Comparison of ENCODE assay signal across 8 cellular contexts in genomic region chr6:37210313-37210898, GRCh38. TPM values are rescaled to one million over a fixed set of nuclear protein-coding genes. Genes with fewer than 3 reads are reported as not detected.
DNase-seq lines count a peak whose midpoint lies in the region; ATAC-seq and TF ChIP-seq lines count a peak whose summit lies in the region.

No MANE protein-coding gene starts in this region.

- CTCF ChIA-PET in PC-3 (lab: Charles Lee) = interaction anchor here (0.6 to 1.1 kb wide), 11 partner anchors 21 to 224 kb away, joined by 3 to 40 read pairs (median 5); partner anchors contain the start of gene MTCH1

- no peak overlapping the region for H3K9ac ChIP-seq in PC-3 (ENCODE audit: low read length)

- no peaks in the 10 kb centered on the region for H3K9me3 Mint-ChIP-seq in naive thymus-derived CD8-positive, alpha-beta T cell
- no peaks in the 10 kb centered on the region for H3K9me3 Mint-ChIP-seq in stimulated activated naive CD8-positive, alpha-beta T cell treated with anti-CD3 and anti-CD28 coated beads, Interleukin-15, Interleukin-2, amounts not matched to agents 100 ng/mL and 50 ng/mL, for 24 hours

- peaks cover 0 to 2% (median 0%) of the 10 kb centered on the region in 5 donors for H3K27me3 Mint-ChIP-seq in naive thymus-derived CD8-positive, alpha-beta T cell
- no peaks in the 10 kb centered on the region for H3K27me3 Mint-ChIP-seq in stimulated activated naive CD8-positive, alpha-beta T cell treated with anti-CD3 and anti-CD28 coated beads, Interleukin-15, Interleukin-2, amounts not matched to agents 100 ng/mL and 50 ng/mL, for 24 hours

- no peak overlapping the region for H3K4me3 ChIP-seq in PC-3 (ENCODE audit: low read length)

- no peaks in the 10 kb centered on the region for H3K9me3 ChIP-seq in PC-3 (ENCODE audit: low read length)

- peak overlapping the region; percentile 20; the same call in 1 of the 2 replicates for H2AFZ ChIP-seq in PC-3 (ENCODE audit: low read length)

- POLR2A ChIA-PET in PC-3 (lab: Charles Lee; ENCODE audit: unreplicated experiment) = interaction anchor here (0.5 kb wide), 2 partner anchors 49 to 182 kb away, joined by 3 to 5 read pairs; no protein-coding TSS in a partner anchor
- POLR2A ChIA-PET in naive thymus-derived CD8-positive, alpha-beta T cell (lab: Charles Lee) = interaction anchor here (1.0 to 5.2 kb wide), 7 partner anchors 11 to 325 kb away, joined by 3 to 76 read pairs (median 14); partner anchors contain the start of genes C6orf89 and PIM1

- H3K9me2 ChIP-seq in PC-3 (replicated peaks; ENCODE audit: low read length) = no peaks in the 10 kb centered on the region

- H3K4me2 ChIP-seq in PC-3 (ENCODE audit: low read length) = no peak overlapping the region

- DNase-seq in DMS79 treated with DMSO at 0.1 percent for 48 hours (lab: John Stamatoyannopoulos, UW) (peak; percentile 84), Kasumi-1 (lab: John Stamatoyannopoulos, UW) (peak; percentile 82 to 84), PC-3 (peak; percentile 94), activated T-cell treated with anti-CD3 and anti-CD28 coated beads for 48 hours (ENCODE audit: low read depth) (peak; percentile 62), erythroblast (lab: John Stamatoyannopoulos, UW) (peak; percentile 82 to 93)
- DNase-seq in naive thymus-derived CD8-positive, alpha-beta T cell = peak; percentile 40 to 88 (median 76)

- no peaks in the 10 kb centered on the region for H3K27me3 ChIP-seq in PC-3 (ENCODE audit: low read length)

- no peaks in the 10 kb centered on the region for H3K36me3 Mint-ChIP-seq in naive thymus-derived CD8-positive, alpha-beta T cell
- H3K36me3 Mint-ChIP-seq in stimulated activated naive CD8-positive, alpha-beta T cell treated with anti-CD3 and anti-CD28 coated beads, Interleukin-15, Interleukin-2, amounts not matched to agents 100 ng/mL and 50 ng/mL, for 24 hours (ENCODE audit: low read depth) = no peaks in the 10 kb centered on the region

- no TSS peak for BruUV-seq in PC-3 (replicated peaks; lab: Mats Ljungman, UMichigan)

- H4K20me1 ChIP-seq in PC-3 (ENCODE audit: low read length) = no peaks in the 10 kb centered on the region

- TF ChIP-seq CTCF in PC-3 (conservative IDR thresholded peaks at IDR 0.05; ENCODE audit: low read depth, low read length) = peak; percentile 96

- H3K79me2 ChIP-seq in PC-3 (ENCODE audit: low read length) = no peaks in the 10 kb centered on the region

- H3K4me1 ChIP-seq in PC-3 (ENCODE audit: insufficient read depth, low read length) = no peaks in the 10 kb centered on the region

- no peaks in the 10 kb centered on the region for H3K36me3 ChIP-seq in PC-3 (ENCODE audit: low read depth, low read length)

- no peaks in the 10 kb centered on the region for H3F3A ChIP-seq in PC-3 (ENCODE audit: low read length, unreplicated experiment)

- no peak overlapping the region for H3K27ac ChIP-seq in PC-3 (ENCODE audit: low read length)

- H3K27ac Mint-ChIP-seq in naive thymus-derived CD8-positive, alpha-beta T cell = peak overlapping the region; percentile 89 to 98 (median 94)
- peak overlapping the region; percentile 47 for H3K27ac Mint-ChIP-seq in stimulated activated naive CD8-positive, alpha-beta T cell treated with anti-CD3 and anti-CD28 coated beads, Interleukin-15, Interleukin-2, amounts not matched to agents 100 ng/mL and 50 ng/mL, for 24 hours

- ATAC-seq in PC-3 = peak; percentile 75
- peak; percentile 32 to 50 for ATAC-seq in naive thymus-derived CD8-positive, alpha-beta T cell
- no peak for ATAC-seq in HG03378 (IDR thresholded peaks at IDR 0.05; ENCODE audit: unreplicated experiment)

- peaks cover 27 to 46% (median 46%) of the 10 kb centered on the region in 4 donors for H3K4me1 Mint-ChIP-seq in naive thymus-derived CD8-positive, alpha-beta T cell
- H3K4me1 Mint-ChIP-seq in stimulated activated naive CD8-positive, alpha-beta T cell treated with anti-CD3 and anti-CD28 coated beads, Interleukin-15, Interleukin-2, amounts not matched to agents 100 ng/mL and 50 ng/mL, for 24 hours (ENCODE audit: low read depth) = peaks cover 50% of the 10 kb centered on the region

- peak overlapping the region in 8 of 10 donors; percentile 3 to 78 (median 50) for H3K4me3 Mint-ChIP-seq in naive thymus-derived CD8-positive, alpha-beta T cell
- no peak overlapping the region for H3K4me3 Mint-ChIP-seq in stimulated activated naive CD8-positive, alpha-beta T cell treated with anti-CD3 and anti-CD28 coated beads, Interleukin-15, Interleukin-2, amounts not matched to agents 100 ng/mL and 50 ng/mL, for 24 hours

- intact Hi-C loops in PC-3 (cut with micrococcal nuclease) = loop anchor here (1.0 to 10.0 kb wide), 5 partner anchors 38 to 446 kb away; no protein-coding TSS in a partner anchor

- TF ChIP-seq POLR2A in erythroblast (IDR thresholded peaks at IDR 0.05; ENCODE audit: low read length) = no peak

RNA-seq across cellular contexts. Expression of gene PIM1, which starts 40.5 kb away (rescaled TPM):
- total RNA-seq in PC-3 (2014; rRNA removed) = 74.1 and 93.3 TPM in 2 replicates
- total RNA-seq in naive thymus-derived CD8-positive, alpha-beta T cell = 10 to 100 TPM; 79.3 to 80.5 TPM
- polyA plus RNA-seq in naive thymus-derived CD8-positive, alpha-beta T cell = 100 to 1,000 TPM; 106 to 196 (median 182) TPM

RNA-seq across cellular contexts. Expression of gene TBC1D22B, which starts 47.2 kb away (rescaled TPM):
- 9.1 and 9.6 TPM in 2 replicates for total RNA-seq in PC-3 (2014; rRNA removed)
- total RNA-seq in naive thymus-derived CD8-positive, alpha-beta T cell = 1 to 10 TPM; 9.4 to 9.5 TPM
- 1 to 10 TPM; 5.1 to 8.4 (median 5.4) TPM for polyA plus RNA-seq in naive thymus-derived CD8-positive, alpha-beta T cell

RNA-seq across cellular contexts. Expression of gene TMEM217, which starts 47.5 kb away (rescaled TPM):
- total RNA-seq in PC-3 (2014; rRNA removed) = 2.2 and 2.4 TPM in 2 replicates
- total RNA-seq in naive thymus-derived CD8-positive, alpha-beta T cell = under 1 TPM; 0.42 to 0.96 TPM
- polyA plus RNA-seq in naive thymus-derived CD8-positive, alpha-beta T cell = under 1 TPM; 0.24 to 0.71 (median 0.54) TPM
